17 cellular contexts compared by ENCODE assay signal in genomic region chr10:10010397-10010796, GRCh38.
"Had no signal": no experiment of that assay in that cellular context is flagged by ENCODE, and none has a peak within 500 bp of the region (broad histone marks: within the 10 kb centered on the region; RNA-seq: fewer than 3 reads in every experiment).

No MANE protein-coding gene starts in this region.

- H3K27ac ChIP-seq: esophagus squamous epithelium, gastroesophageal sphincter, ovary had no signal

- H3K4me1 ChIP-seq: esophagus squamous epithelium, gastroesophageal sphincter had no signal

- DNase-seq: effector memory CD8-positive, alpha-beta T cell; esophagus squamous epithelium; foreskin fibroblast; glutamatergic neuron; kidney; left colon; left ventricle myocardium superior; naive thymus-derived CD8-positive, alpha-beta T cell; nucleus accumbens; ovary; right cardiac atrium; small intestine; stimulated activated CD4-positive, alpha-beta T cell treated with anti-CD3 and anti-CD28 coated beads, Interleukin-12 subunit alpha, Interleukin-12 subunit beta, amount 100 ng/mL, for 4 hours; stimulated activated naive CD4-positive, alpha-beta T cell treated with Interleukin-2 at 50 U/mL for 16 hours; trophoblast cell had no signal

- H3K4me3 ChIP-seq: esophagus squamous epithelium, gastroesophageal sphincter, ovary had no signal

- H3K36me3 ChIP-seq: esophagus squamous epithelium, gastroesophageal sphincter, ovary had no signal

- ATAC-seq: effector memory CD8-positive, alpha-beta T cell; gastroesophageal sphincter; left colon; left ventricle myocardium superior; naive thymus-derived CD8-positive, alpha-beta T cell; right cardiac atrium had no signal

- H3K27me3 Mint-ChIP-seq: effector memory CD8-positive, alpha-beta T cell had no signal

- H3K4me1 Mint-ChIP-seq: naive thymus-derived CD8-positive, alpha-beta T cell had no signal

- H3K27me3 ChIP-seq: esophagus squamous epithelium, gastroesophageal sphincter, ovary had no signal

- H3K9me3 Mint-ChIP-seq: naive thymus-derived CD8-positive, alpha-beta T cell had no signal

- H3K4me3 Mint-ChIP-seq: effector memory CD8-positive, alpha-beta T cell; naive thymus-derived CD8-positive, alpha-beta T cell had no signal

- H3K36me3 Mint-ChIP-seq: naive thymus-derived CD8-positive, alpha-beta T cell had no signal

- H3K9me3 ChIP-seq: esophagus squamous epithelium, gastroesophageal sphincter, ovary had no signal

- H3K27ac Mint-ChIP-seq: effector memory CD8-positive, alpha-beta T cell; naive thymus-derived CD8-positive, alpha-beta T cell; progenitor cell of endocrine pancreas had no signal
